ENCODE assay signal across 25 cellular contexts in genomic region chr15:63071288-63071909, GRCh38. TPM values are rescaled to one million over a fixed set of nuclear protein-coding genes. Genes with fewer than 3 reads are reported as not detected.
A peak's percentile ranks its signal among the peaks of the same experiment; 100 is the strongest.
DNase-seq lines count a peak whose midpoint lies in the region; ATAC-seq, FAIRE-seq and TF ChIP-seq lines count a peak whose summit lies in the region.
"Had no signal": no experiment of that assay in that cellular context is flagged by ENCODE, and none has a peak within 500 bp of the region (broad histone marks: within the 10 kb centered on the region; RNA-seq: fewer than 3 reads in every experiment).

No MANE protein-coding gene starts in this region.

- CTCF ChIA-PET in MCF 10A (lab: Yijun Ruan, JAX), result interaction anchor here (0.6 kb wide), 1 partner anchor 358 kb away, joined by 6 read pairs; no protein-coding TSS in a partner anchor

- 79% methylated on average over 8 of the region's 8 CpGs for WGBS in smooth muscle cell (ENCODE audit: low lambda C conversion rate)

- no peaks in the 10 kb centered on the region for H3K27me3 ChIP-seq in breast epithelium
- H3K27me3 ChIP-seq in astrocyte (ENCODE audit: insufficient read depth, low read length), result no peaks in the 10 kb centered on the region
- H3K27me3 ChIP-seq in smooth muscle cell (ENCODE audit: low read depth), result no peaks in the 10 kb centered on the region
- H3K27me3 ChIP-seq: MG63, thyroid gland had no signal

- H3K4me3 Mint-ChIP-seq in MCF 10A (ENCODE audit: unreplicated experiment) (no peak overlapping the region), astrocyte (ENCODE audit: unreplicated experiment) (no peak overlapping the region)
- no peak overlapping the region for H3K4me3 Mint-ChIP-seq in stimulated activated naive CD8-positive, alpha-beta T cell treated with anti-CD3 and anti-CD28 coated beads, Interleukin-15, amount 100 ng/mL, for 72 hours
- H3K4me3 Mint-ChIP-seq: activated naive CD8-positive, alpha-beta T cell treated with anti-CD3 and anti-CD28 coated beads, Interleukin-2, amount 10 ng/mL, durations not matched to agents 7 days and 5 days; activated T-helper 17 cell treated with anti-CD3 and anti-CD28 coated beads, Interleukin-2, amount 50 U/mL, for 72 hours; immature natural killer cell; stimulated activated naive B cell treated with anti-CD40 and anti-IgM and Interleukin-4, amounts not matched to agents 10 μg/mL and 1 μg/mL and 100 μg/mL, for 72 hours had no signal

- TF ChIP-seq CTCF in MCF 10A (IDR thresholded peaks at IDR 0.05; ENCODE audit: unreplicated experiment), result no peak
- TF ChIP-seq CTCF in breast epithelium (IDR thresholded peaks at IDR 0.05), result no peak
- no peak for TF ChIP-seq CTCF in astrocyte (IDR thresholded peaks at IDR 0.05; ENCODE audit: insufficient read depth, low read depth, low read length)
- no peak for TF ChIP-seq CTCF in smooth muscle cell (IDR thresholded peaks at IDR 0.05; ENCODE audit: borderline replicate concordance, insufficient read depth, poor library complexity, severe bottlenecking)

- FAIRE-seq in astrocyte (lab: Jason Lieb, UNC), result no peak

- H2AFZ ChIP-seq in astrocyte (ENCODE audit: low read depth, low read length) (no peak overlapping the region), smooth muscle cell (ENCODE audit: low read depth) (no peak overlapping the region)

- H3K4me3 ChIP-seq in breast epithelium (no peak overlapping the region), astrocyte (ENCODE audit: insufficient read depth, low read depth, low read length) (no peak overlapping the region), smooth muscle cell (no peak overlapping the region)
- H3K4me3 ChIP-seq: MG63, mucosa of descending colon, thyroid gland had no signal

- H3K36me3 ChIP-seq in breast epithelium, result no peaks in the 10 kb centered on the region
- peaks cover 54% of the 10 kb centered on the region for H3K36me3 ChIP-seq in astrocyte (ENCODE audit: insufficient read depth, low read length)
- H3K36me3 ChIP-seq in smooth muscle cell (ENCODE audit: low read depth), result peaks cover 6% of the 10 kb centered on the region
- H3K36me3 ChIP-seq: WERI-Rb-1 had no signal

- intact Hi-C loops in MCF 10A (cut with micrococcal nuclease), result no loop called here
- intact Hi-C loops in breast epithelium (cut with DNase I; ENCODE audit: low total_unique reads), result no loop called here

- H4K20me1 ChIP-seq in astrocyte (ENCODE audit: insufficient read depth, low read length) (peaks cover 54% of the 10 kb centered on the region), smooth muscle cell (ENCODE audit: low read depth) (peaks cover 65% of the 10 kb centered on the region)

- H3K4me2 ChIP-seq in astrocyte (ENCODE audit: low read length) (no peak overlapping the region), smooth muscle cell (no peak overlapping the region)

- H3K27me3 Mint-ChIP-seq in MCF 10A (ENCODE audit: insufficient read depth, unreplicated experiment), result no peaks in the 10 kb centered on the region
- H3K27me3 Mint-ChIP-seq in astrocyte (ENCODE audit: low read depth, unreplicated experiment), result no peaks in the 10 kb centered on the region
- no peaks in the 10 kb centered on the region for H3K27me3 Mint-ChIP-seq in stimulated activated naive CD8-positive, alpha-beta T cell treated with anti-CD3 and anti-CD28 coated beads, Interleukin-15, amount 100 ng/mL, for 72 hours
- H3K27me3 Mint-ChIP-seq: activated naive CD8-positive, alpha-beta T cell treated with anti-CD3 and anti-CD28 coated beads, Interleukin-2, amount 10 ng/mL, durations not matched to agents 7 days and 5 days; activated T-helper 17 cell treated with anti-CD3 and anti-CD28 coated beads, Interleukin-2, amount 50 U/mL, for 72 hours; stimulated activated naive B cell treated with anti-CD40 and anti-IgM and Interleukin-4, amounts not matched to agents 10 μg/mL and 1 μg/mL and 100 μg/mL, for 72 hours had no signal

- no peak for ATAC-seq in stimulated activated naive CD8-positive, alpha-beta T cell treated with anti-CD3 and anti-CD28 coated beads, Interleukin-15, Interleukin-2, amounts not matched to agents 100 U/mL and 50 U/mL, for 24 hours
- ATAC-seq in stimulated activated naive CD8-positive, alpha-beta T cell treated with anti-CD3 and anti-CD28 coated beads, Interleukin-15, amount 100 ng/mL, for 72 hours, result no peak
- ATAC-seq in GM18505 (IDR thresholded peaks at IDR 0.05; ENCODE audit: unreplicated experiment), result no peak
- ATAC-seq: left ventricle myocardium superior; mucosa of descending colon; stimulated activated naive B cell treated with anti-CD40 and anti-IgM and Interleukin-4, amounts not matched to agents 10 μg/mL and 1 μg/mL and 100 μg/mL, for 72 hours had no signal

- peaks cover 39% of the 10 kb centered on the region for H3K36me3 Mint-ChIP-seq in MCF 10A (ENCODE audit: insufficient read depth, unreplicated experiment)
- H3K36me3 Mint-ChIP-seq in astrocyte (ENCODE audit: low read depth, unreplicated experiment), result peaks cover 17% of the 10 kb centered on the region
- H3K36me3 Mint-ChIP-seq: activated naive CD8-positive, alpha-beta T cell treated with anti-CD3 and anti-CD28 coated beads, Interleukin-2, amount 10 ng/mL, durations not matched to agents 7 days and 5 days had no signal

- H3K9me3 ChIP-seq in breast epithelium, result no peaks in the 10 kb centered on the region
- H3K9me3 ChIP-seq in astrocyte (ENCODE audit: insufficient read depth, low read depth, low read length), result no peaks in the 10 kb centered on the region
- H3K9me3 ChIP-seq in smooth muscle cell (replicated peaks; ENCODE audit: low read depth), result no peaks in the 10 kb centered on the region
- H3K9me3 ChIP-seq: MG63, mucosa of descending colon, thyroid gland had no signal

- no peak for DNase-seq in MCF 10A (ENCODE audit: unreplicated experiment)
- no peak for DNase-seq in breast epithelium (ENCODE audit: low spot score in 2 of 2)
- DNase-seq in astrocyte (ENCODE audit: low read depth), result no peak
- peak; percentile 43 for DNase-seq in islet precursor cell
- no peak for DNase-seq in smooth muscle cell (lab: John Stamatoyannopoulos, UW; ENCODE audit: unreplicated experiment)
- DNase-seq in stimulated activated naive CD8-positive, alpha-beta T cell treated with anti-CD3 and anti-CD28 coated beads, Interleukin-15, Interleukin-2, amounts not matched to agents 100 U/mL and 50 U/mL, for 24 hours, result no peak
- DNase-seq in stimulated activated naive CD8-positive, alpha-beta T cell treated with anti-CD3 and anti-CD28 coated beads, Interleukin-15, amount 100 ng/mL, for 72 hours, result no peak
- DNase-seq: activated naive CD8-positive, alpha-beta T cell treated with anti-CD3 and anti-CD28 coated beads, Interleukin-2, amount 10 ng/mL, durations not matched to agents 7 days and 5 days; cortex of kidney; DMS79 treated with DMSO at 0.1 percent for 48 hours; GOT3; immature natural killer cell; left ventricle myocardium superior; MG63; mucosa of descending colon; NCI-H1436 treated with DMSO at 0.1 percent for 48 hours; NCI-H524 treated with DMSO at 0.1 percent for 48 hours; stimulated activated CD4-positive, alpha-beta T cell treated with anti-CD3 and anti-CD28 coated beads, Interleukin-2, amount 100 ng/mL, for 48 hours; stimulated activated naive B cell treated with anti-CD40 and anti-IgM and Interleukin-4, amounts not matched to agents 10 μg/mL and 1 μg/mL and 100 μg/mL, for 72 hours; thyroid gland; WERI-Rb-1 had no signal

- H3K27ac Mint-ChIP-seq in MCF 10A (ENCODE audit: low read depth, unreplicated experiment), result no peak overlapping the region
- peak overlapping the region; percentile 59 for H3K27ac Mint-ChIP-seq in astrocyte (ENCODE audit: unreplicated experiment)
- no peak overlapping the region for H3K27ac Mint-ChIP-seq in stimulated activated naive CD8-positive, alpha-beta T cell treated with anti-CD3 and anti-CD28 coated beads, Interleukin-15, amount 100 ng/mL, for 72 hours
- H3K27ac Mint-ChIP-seq: activated naive CD8-positive, alpha-beta T cell treated with anti-CD3 and anti-CD28 coated beads, Interleukin-2, amount 10 ng/mL, durations not matched to agents 7 days and 5 days; activated T-helper 17 cell treated with anti-CD3 and anti-CD28 coated beads, Interleukin-2, amount 50 U/mL, for 72 hours; immature natural killer cell; stimulated activated naive B cell treated with anti-CD40 and anti-IgM and Interleukin-4, amounts not matched to agents 10 μg/mL and 1 μg/mL and 100 μg/mL, for 72 hours had no signal

- TF ChIP-seq POLR2A in breast epithelium (IDR thresholded peaks at IDR 0.05) (no peak), GM18505 (IDR thresholded peaks at IDR 0.05; ENCODE audit: borderline replicate concordance, extremely low read depth, insufficient read depth, insufficient read length) (no peak)

- H3K9me3 Mint-ChIP-seq in MCF 10A (ENCODE audit: unreplicated experiment) (no peaks in the 10 kb centered on the region), astrocyte (ENCODE audit: unreplicated experiment) (no peaks in the 10 kb centered on the region)
- no peaks in the 10 kb centered on the region for H3K9me3 Mint-ChIP-seq in stimulated activated naive CD8-positive, alpha-beta T cell treated with anti-CD3 and anti-CD28 coated beads, Interleukin-15, amount 100 ng/mL, for 72 hours
- H3K9me3 Mint-ChIP-seq: activated naive CD8-positive, alpha-beta T cell treated with anti-CD3 and anti-CD28 coated beads, Interleukin-2, amount 10 ng/mL, durations not matched to agents 7 days and 5 days; activated T-helper 17 cell treated with anti-CD3 and anti-CD28 coated beads, Interleukin-2, amount 50 U/mL, for 72 hours; immature natural killer cell; stimulated activated naive B cell treated with anti-CD40 and anti-IgM and Interleukin-4, amounts not matched to agents 10 μg/mL and 1 μg/mL and 100 μg/mL, for 72 hours had no signal

- H3K79me2 ChIP-seq in astrocyte (ENCODE audit: insufficient read depth, low read length) (peaks cover under 1% of the 10 kb centered on the region), smooth muscle cell (ENCODE audit: low read depth) (no peaks in the 10 kb centered on the region)

- H3K4me1 ChIP-seq in breast epithelium (no peaks in the 10 kb centered on the region), astrocyte (ENCODE audit: insufficient read depth, low read length) (peaks cover 29% of the 10 kb centered on the region), smooth muscle cell (ENCODE audit: low read depth) (peaks cover 7% of the 10 kb centered on the region)

- H3K9ac ChIP-seq in astrocyte (ENCODE audit: low read length) (no peak overlapping the region), smooth muscle cell (ENCODE audit: low read depth) (no peak overlapping the region)

- TSS peak; percentile 88 for BruUV-seq in MCF 10A (replicated peaks; lab: Mats Ljungman, UMichigan)

- peaks cover 70% of the 10 kb centered on the region for H3F3A ChIP-seq in smooth muscle cell (ENCODE audit: low read depth)

- no peaks in the 10 kb centered on the region for H3K4me1 Mint-ChIP-seq in MCF 10A (ENCODE audit: insufficient read depth, unreplicated experiment)
- H3K4me1 Mint-ChIP-seq in astrocyte (ENCODE audit: low read depth, unreplicated experiment), result peaks cover 53% of the 10 kb centered on the region
- peaks cover 10% of the 10 kb centered on the region for H3K4me1 Mint-ChIP-seq in stimulated activated naive CD8-positive, alpha-beta T cell treated with anti-CD3 and anti-CD28 coated beads, Interleukin-15, amount 100 ng/mL, for 72 hours
- H3K4me1 Mint-ChIP-seq: activated T-helper 17 cell treated with anti-CD3 and anti-CD28 coated beads, Interleukin-2, amount 50 U/mL, for 72 hours; stimulated activated naive B cell treated with anti-CD40 and anti-IgM and Interleukin-4, amounts not matched to agents 10 μg/mL and 1 μg/mL and 100 μg/mL, for 72 hours had no signal

- H3K27ac ChIP-seq in breast epithelium, result no peak overlapping the region
- H3K27ac ChIP-seq in astrocyte (ENCODE audit: low read depth, low read length), result no peak overlapping the region
- H3K27ac ChIP-seq in smooth muscle cell (ENCODE audit: low read depth), result peak overlapping the region; percentile 31
- H3K27ac ChIP-seq: 22Rv1, HL-60, thyroid gland, WERI-Rb-1 had no signal

- POLR2A ChIA-PET in MCF 10A (lab: Yijun Ruan, JAX), result interaction anchor here (1.8 to 3.5 kb wide), 3 partner anchors 9 to 24 kb away, joined by 4 to 12 read pairs (median 5); no protein-coding TSS in a partner anchor

RNA-seq across cellular contexts. Expression of gene TPM1, which starts 28.9 kb away (rescaled TPM):
- total RNA-seq in MCF 10A (2022) (67.8 and 70.4 TPM in 2 replicates), breast epithelium (100 to 1,000 TPM; 333 to 609 (median 575) TPM), astrocyte (2,922 and 3,062 TPM in 2 replicates), smooth muscle cell (1,694 and 1,869 TPM in 2 replicates)
- polyA plus RNA-seq in smooth muscle cell, result 1,915 and 2,406 TPM in 2 replicates

RNA-seq across cellular contexts. Expression of gene LACTB, which starts 50.3 kb away (rescaled TPM):
- total RNA-seq in MCF 10A (2022) (9.9 and 16.3 TPM in 2 replicates), breast epithelium (10 to 100 TPM; 15.7 to 17.6 (median 17.1) TPM), astrocyte (29.8 and 37.2 TPM in 2 replicates), smooth muscle cell (12.5 and 41.0 TPM in 2 replicates)
- 9.0 and 13.8 TPM in 2 replicates for polyA plus RNA-seq in smooth muscle cell
